In the genomic region with DNA sequence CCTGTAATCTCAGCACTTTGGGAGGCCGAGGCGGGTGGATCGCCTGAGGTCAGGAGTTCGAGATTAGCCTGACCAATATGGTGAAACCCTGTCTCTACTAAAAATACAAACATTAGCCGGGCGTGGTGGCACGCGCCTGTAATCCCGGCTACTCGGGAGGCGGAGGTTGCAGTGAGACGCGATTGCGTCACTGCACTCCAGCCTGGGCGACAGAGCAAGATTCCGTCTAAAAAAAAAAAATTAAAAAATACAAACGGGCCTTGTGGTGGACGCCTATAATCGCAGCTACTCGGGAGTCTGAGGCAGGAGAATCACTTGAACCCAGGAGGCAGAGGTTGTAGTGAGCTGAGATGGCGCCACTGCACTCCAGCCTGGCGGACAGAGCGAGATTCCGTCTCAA, we compare ENCODE assay signal across 8 cellular contexts. TPM values are rescaled to one million over a fixed set of nuclear protein-coding genes. Genes with fewer than 3 reads are reported as not detected.
DNase-seq lines count a peak whose midpoint lies in the region; ATAC-seq, FAIRE-seq and TF ChIP-seq lines count a peak whose summit lies in the region.
"Not testable (repeated sequence)": the region's sequence is repeated elsewhere in the genome, so short reads cannot be mapped to it uniquely, and the experiment has no call there.
"Had no signal": no experiment of that assay in that cellular context is flagged by ENCODE, and none has a peak within 500 bp of the region (broad histone marks: within the 10 kb centered on the region; RNA-seq: fewer than 3 reads in every experiment).

No MANE protein-coding gene starts in this region.

- intact Hi-C loops in K562 (cut with micrococcal nuclease); posterior vena cava (cut with DNase I); sigmoid colon (cut with DNase I); testis (cut with DNase I; ENCODE audit: low total_unique reads): not testable (repeated sequence)

- peaks cover 24 to 25% of the 10 kb centered on the region in 2 experiments; a peak in 4 of 5 replicates for H3K4me1 ChIP-seq in K562 (replicated peaks in 1 of 2; ENCODE audit: control insufficient read depth in 2 of 2, insufficient read depth in 2 of 2, low read length in 2 of 2)
- peaks cover 11 to 17% of the 10 kb centered on the region in 2 experiments for H3K4me1 ChIP-seq in trophoblast cell (ENCODE audit: control insufficient read depth in 1 of 2, insufficient read depth in 2 of 2, low read length in 2 of 2)
- H3K4me1 ChIP-seq in sigmoid colon = peaks cover 0 to 32% (median 31%) of the 10 kb centered on the region in 4 donors
- H3K4me1 ChIP-seq in testis = not testable (repeated sequence)

- not testable (repeated sequence) for BruUV-seq in K562 (replicated peaks; lab: Mats Ljungman, UMichigan)

- not testable (repeated sequence) for H3K9ac ChIP-seq in K562 (ENCODE audit: insufficient read depth in 1 of 2, low read depth in 2 of 2, low read length in 2 of 2); trophoblast cell (ENCODE audit: low read length)

- not testable (repeated sequence) for H2AK5ac ChIP-seq in trophoblast cell (ENCODE audit: low read length)

- not testable (repeated sequence) for H2BK5ac ChIP-seq in trophoblast cell (ENCODE audit: low read depth, low read length, poor library complexity)

- H3K27ac ChIP-seq in K562 (ENCODE audit: extremely low read depth, low read depth, low read length); trophoblast cell (ENCODE audit: low read depth, low read length); sigmoid colon; testis: not testable (repeated sequence)

- TF ChIP-seq EP300 in K562 (IDR thresholded peaks at IDR 0.05; ENCODE audit: low read length); sigmoid colon (IDR thresholded peaks at IDR 0.05): not testable (repeated sequence)

- H3K9me3 ChIP-seq in K562 (replicated peaks; ENCODE audit: control insufficient read depth, insufficient read depth, low read depth, low read length); trophoblast cell (ENCODE audit: insufficient read depth, low read depth, low read length); sigmoid colon; testis: not testable (repeated sequence)

- in situ Hi-C loops in K562 (cut with MboI) = not testable (repeated sequence)

- POLR2A ChIA-PET in HEK293T (lab: Yijun Ruan, JAX) = interaction anchor here (2.5 to 7.6 kb wide), 2 partner anchors 18 to 36 kb away, joined by 14 to 164 read pairs; no protein-coding TSS in a partner anchor
- POLR2A ChIA-PET in K562 (lab: Yijun Ruan, JAX) = interaction anchor here (0.7 to 1.8 kb wide), 2 partner anchors 25 to 712 kb away, joined by 3 to 5 read pairs; no protein-coding TSS in a partner anchor

- not testable (repeated sequence) for H3K14ac ChIP-seq in trophoblast cell (ENCODE audit: low read length)

- 80% methylated on average over 14 of the region's 24 CpGs for WGBS in K562 (ENCODE audit: insufficient coverage, low coverage, missing lambda C conversion rate)
- WGBS in trophoblast cell (ENCODE audit: extremely low coverage, insufficient coverage, insufficient read length) = no CpG with 5 or more reads among the region's 24 CpGs
- 87 to 90% methylated on average over 24 of the region's 24 CpGs for WGBS in sigmoid colon, 2 donors
- WGBS in testis, 2 donors = 67 to 74% methylated on average over 24 of the region's 24 CpGs

- H4K8ac ChIP-seq in trophoblast cell (ENCODE audit: low read depth, low read length) = not testable (repeated sequence)

- not testable (repeated sequence) for H4K12ac ChIP-seq in trophoblast cell (ENCODE audit: low read depth, low read length)

- not testable (repeated sequence) for H2BK120ac ChIP-seq in trophoblast cell (ENCODE audit: insufficient read depth, low read length, poor library complexity)

- not testable (repeated sequence) for H2BK12ac ChIP-seq in trophoblast cell (ENCODE audit: low read length)

- H3K27me3 ChIP-seq in K562 (ENCODE audit: control insufficient read depth in 2 of 2, insufficient read depth in 2 of 2, low read length in 2 of 2); sigmoid colon; testis: not testable (repeated sequence)
- H3K27me3 ChIP-seq in trophoblast cell (ENCODE audit: insufficient read depth, low read length) = peaks cover 21% of the 10 kb centered on the region

- not testable (repeated sequence) for H3K79me1 ChIP-seq in trophoblast cell (ENCODE audit: low read length)

- TF ChIP-seq RAD21 in K562 (CRISPR knock-in tag; conservative IDR thresholded peaks at IDR 0.05 in 1 of 2, IDR thresholded peaks at IDR 0.05 in 1 of 2) = not testable (repeated sequence)

- CTCF ChIA-PET in HEK293T (lab: Yijun Ruan, JAX); K562 (lab: Yijun Ruan, JAX; ENCODE audit: low intra/inter-chr PET ratio): not testable (repeated sequence)

- not testable (repeated sequence) for ATAC-seq in K562

- not testable (repeated sequence) for DNase-seq in HEK293T (ENCODE audit: extremely low spot score); K562 (ENCODE audit: extremely low read depth in 1 of 4, low spot score in 3 of 4); testis
- peak; percentile 75 to 82 for DNase-seq in trophoblast cell
- DNase-seq in posterior vena cava (ENCODE audit: low spot score) = peak; percentile 36
- DNase-seq in sigmoid colon = peak; percentile 40

- H3K4me3 ChIP-seq in GM08714 (ENCODE audit: low read length) (peak overlapping the region; percentile 23; the same call in 1 of the 2 replicates), testis (peak overlapping the region; percentile 9 to 29)
- not testable (repeated sequence) for H3K4me3 ChIP-seq in K562; trophoblast cell (ENCODE audit: low read depth, low read length); sigmoid colon

- not testable (repeated sequence) for H3K36me3 ChIP-seq in K562 (ENCODE audit: control insufficient read depth, insufficient read depth, low read length); trophoblast cell (ENCODE audit: control insufficient read depth in 1 of 2, insufficient read depth in 2 of 2, low read length in 2 of 2); sigmoid colon; testis (ENCODE audit: low read depth, missing control alignments)

- not testable (repeated sequence) for TF ChIP-seq POLR2A in K562 (conservative IDR thresholded peaks at IDR 0.05); sigmoid colon (IDR thresholded peaks at IDR 0.05); testis (IDR thresholded peaks at IDR 0.05)

- not testable (repeated sequence) for H3K18ac ChIP-seq in trophoblast cell (ENCODE audit: low read length)

- H3K9me1 ChIP-seq in K562 (ENCODE audit: control insufficient read depth, insufficient read depth, low read length) = not testable (repeated sequence)

- H2AFZ ChIP-seq in K562 (ENCODE audit: low read depth, low read length); trophoblast cell (ENCODE audit: insufficient read depth, low read length, poor library complexity): not testable (repeated sequence)

- not testable (repeated sequence) for FAIRE-seq in K562 (lab: Jason Lieb, UNC)

- not testable (repeated sequence) for H4K91ac ChIP-seq in trophoblast cell (ENCODE audit: low read depth, low read length)

- not testable (repeated sequence) for H3K4me2 ChIP-seq in K562 (ENCODE audit: insufficient read depth, low read length); trophoblast cell (ENCODE audit: low read length)

- H4K20me1 ChIP-seq in K562 (replicated peaks; ENCODE audit: control insufficient read depth, insufficient read depth, low read length) = not testable (repeated sequence)

- H3K4ac ChIP-seq in trophoblast cell (ENCODE audit: low read depth, low read length) = not testable (repeated sequence)

- not testable (repeated sequence) for H3K79me2 ChIP-seq in K562 (ENCODE audit: control insufficient read depth, insufficient read depth, low read length); trophoblast cell (ENCODE audit: control insufficient read depth, insufficient read depth, low read length, poor library complexity)

- not testable (repeated sequence) for H3K23ac ChIP-seq in trophoblast cell (ENCODE audit: low read length)

- not testable (repeated sequence) for TF ChIP-seq CTCF in K562 (IDR thresholded peaks at IDR 0.05 in 2 of 3, conservative IDR thresholded peaks at IDR 0.05 in 1 of 3; ENCODE audit: insufficient read depth in 2 of 3, low read depth in 1 of 3, low read length in 3 of 3); sigmoid colon (IDR thresholded peaks at IDR 0.05); testis (IDR thresholded peaks at IDR 0.05)

RNA-seq across cellular contexts. Expression of gene TRIM7, which starts 4.0 kb away (rescaled TPM):
- 5.4 and 8.3 TPM in 2 replicates for total RNA-seq in K562 (2011; cell fraction: chromatin; rRNA removed; ENCODE audit: low replicate concordance)
- 6.2 and 7.5 TPM in 2 replicates for total RNA-seq in K562 (2011; cell fraction: nucleolus; rRNA removed)
- total RNA-seq in K562 (2011; cell fraction: nucleoplasm; rRNA removed) = 7.2 and 7.9 TPM in 2 replicates
- total RNA-seq in K562 (2014; rRNA removed) (12.9 and 13.8 TPM in 2 replicates), K562 (2014; rRNA removed; fragmentation: Illumina TruSeq; extraction: Trizol) (8.4 and 11.7 TPM in 2 replicates), K562 (2015; rRNA removed; fragmentation: Illumina TruSeq; extraction: Trizol) (8.9 and 9.0 TPM in 2 replicates), K562 (2021) (10.3 and 12.4 TPM in 2 replicates), posterior vena cava (1 to 10 TPM; 3.1 to 3.5 TPM), sigmoid colon (1 to 10 TPM in 3 of 4 donors, under 1 TPM in 1; 0.55 to 2.1 (median 1.1) TPM), testis (under 1 TPM; 0.43 to 0.87 TPM)
- polyA plus RNA-seq in K562 (2011; rRNA removed) (7.1 and 12.6 TPM in 2 replicates), K562 (2014; fragmentation: Illumina TruSeq; extraction: Trizol) (5.4 and 7.7 TPM in 2 replicates), K562 (2014; fragmentation: Nextera tagmentation; extraction: Ambion mirVana) (1 to 10 TPM; 2.6 to 3.2 TPM), K562 (2014; rRNA removed) (12.4 and 14.9 TPM in 2 replicates), sigmoid colon (1 to 10 TPM in 2 of 3 donors, under 1 TPM in 1; 0.60 to 5.3 (median 3.2) TPM), testis (ENCODE audit: insufficient read depth, low read depth, low replicate concordance) (0.47 TPM)
- 4.5 and 12.8 TPM in 2 replicates for polyA plus RNA-seq in K562 (2011; cell fraction: cytosol; rRNA removed)
- polyA plus RNA-seq in K562 (2011; cell fraction: nucleus; rRNA removed) = 8.4 and 8.9 TPM in 2 replicates
- 6.9 and 17.6 TPM in 2 replicates for polyA plus RNA-seq in K562 (2012)
- 3.3 and 4.2 TPM in 2 replicates for polyA minus RNA-seq in K562 (2011; rRNA and poly(A)+ RNA removed)
- 3.4 and 4.1 TPM in 2 replicates for polyA minus RNA-seq in K562 (2011; cell fraction: cytosol; rRNA and poly(A)+ RNA removed)
- 2.6 and 3.3 TPM in 2 replicates for polyA minus RNA-seq in K562 (2011; cell fraction: nucleus; rRNA and poly(A)+ RNA removed)
- polyA plus RNA-seq in trophoblast cell (2013) = 0.04 and 0.07 TPM in 2 replicates
- total RNA-seq: A673 had no signal

RNA-seq across cellular contexts. Expression of gene TRIM41, which starts 14.1 kb away (rescaled TPM):
- 93.5 and 120 TPM in 2 replicates for total RNA-seq in K562 (2011; cell fraction: chromatin; rRNA removed; ENCODE audit: low replicate concordance)
- total RNA-seq in K562 (2011; cell fraction: nucleolus; rRNA removed) = 59.6 and 64.0 TPM in 2 replicates
- 84.3 and 102 TPM in 2 replicates for total RNA-seq in K562 (2011; cell fraction: nucleoplasm; rRNA removed)
- 29.5 and 31.6 TPM in 2 replicates for total RNA-seq in K562 (2014; rRNA removed)
- 11.4 and 14.2 TPM in 2 replicates for total RNA-seq in K562 (2014; rRNA removed; fragmentation: Illumina TruSeq; extraction: Trizol)
- 21.7 and 25.6 TPM in 2 replicates for total RNA-seq in K562 (2015; rRNA removed; fragmentation: Illumina TruSeq; extraction: Trizol)
- 37.7 and 47.6 TPM in 2 replicates for total RNA-seq in K562 (2021)
- polyA plus RNA-seq in K562 (2011; rRNA removed) = 15.6 and 19.3 TPM in 2 replicates
- polyA plus RNA-seq in K562 (2011; cell fraction: cytosol; rRNA removed) = 15.7 and 25.0 TPM in 2 replicates
- polyA plus RNA-seq in K562 (2011; cell fraction: nucleus; rRNA removed) = 121 and 125 TPM in 2 replicates
- 32.5 and 45.1 TPM in 2 replicates for polyA plus RNA-seq in K562 (2012)
- 20.9 and 29.8 TPM in 2 replicates for polyA plus RNA-seq in K562 (2014; fragmentation: Illumina TruSeq; extraction: Trizol)
- polyA plus RNA-seq in K562 (2014; fragmentation: Nextera tagmentation; extraction: Ambion mirVana) = 1 to 10 TPM; 1.8 to 2.1 TPM
- polyA plus RNA-seq in K562 (2014; rRNA removed) = 34.8 and 39.3 TPM in 2 replicates
- 14.0 and 16.6 TPM in 2 replicates for polyA minus RNA-seq in K562 (2011; rRNA and poly(A)+ RNA removed)
- polyA minus RNA-seq in K562 (2011; cell fraction: cytosol; rRNA and poly(A)+ RNA removed) = 7.3 and 9.5 TPM in 2 replicates
- 19.9 and 22.7 TPM in 2 replicates for polyA minus RNA-seq in K562 (2011; cell fraction: nucleus; rRNA and poly(A)+ RNA removed)
- 16.4 and 16.9 TPM in 2 replicates for polyA plus RNA-seq in trophoblast cell (2013)
- total RNA-seq in posterior vena cava = 10 to 100 TPM; 15.2 to 20.4 TPM
- 10 to 100 TPM in 2 of 4 donors, 1 to 10 TPM in 2; 8.2 to 15.3 (median 11.8) TPM for total RNA-seq in sigmoid colon
- polyA plus RNA-seq in sigmoid colon = 10 to 100 TPM; 13.2 to 25.3 (median 19.0) TPM
- total RNA-seq in testis = 10 to 100 TPM; 39.6 to 53.1 TPM
- 61.5 TPM for polyA plus RNA-seq in testis (ENCODE audit: insufficient read depth, low read depth, low replicate concordance)

RNA-seq across cellular contexts. Expression of gene RACK1, which starts 34.7 kb away (rescaled TPM):
- 854 and 1,455 TPM in 2 replicates for total RNA-seq in K562 (2011; cell fraction: chromatin; rRNA removed; ENCODE audit: low replicate concordance)
- 1,835 and 1,893 TPM in 2 replicates for total RNA-seq in K562 (2011; cell fraction: nucleolus; rRNA removed)
- total RNA-seq in K562 (2011; cell fraction: nucleoplasm; rRNA removed) = 1,718 and 2,743 TPM in 2 replicates
- total RNA-seq in K562 (2014; rRNA removed) (4,051 and 4,420 TPM in 2 replicates), K562 (2014; rRNA removed; fragmentation: Illumina TruSeq; extraction: Trizol) (2,268 and 2,618 TPM in 2 replicates), K562 (2015; rRNA removed; fragmentation: Illumina TruSeq; extraction: Trizol) (3,776 and 3,843 TPM in 2 replicates), K562 (2021) (2,303 and 2,318 TPM in 2 replicates), posterior vena cava (1,000 to 10,000 TPM; 1,013 to 1,030 TPM), sigmoid colon (1,000 to 10,000 TPM; 2,029 to 2,209 (median 2,163) TPM), testis (1,000 to 10,000 TPM in 1 of 2 donors, 100 to 1,000 TPM in 1; 777 to 1,606 TPM)
- polyA plus RNA-seq in K562 (2011; rRNA removed) (3,764 and 5,908 TPM in 2 replicates), K562 (2014; fragmentation: Illumina TruSeq; extraction: Trizol) (3,833 and 4,270 TPM in 2 replicates), K562 (2014; fragmentation: Nextera tagmentation; extraction: Ambion mirVana) (1,000 to 10,000 TPM; 3,894 to 5,311 TPM), K562 (2014; rRNA removed) (3,427 and 3,846 TPM in 2 replicates), sigmoid colon (1,000 to 10,000 TPM; 1,821 to 2,943 (median 2,181) TPM), testis (ENCODE audit: insufficient read depth, low read depth, low replicate concordance) (1,149 TPM)
- 7,594 and 7,810 TPM in 2 replicates for polyA plus RNA-seq in K562 (2011; cell fraction: cytosol; rRNA removed)
- 2,830 and 3,465 TPM in 2 replicates for polyA plus RNA-seq in K562 (2011; cell fraction: nucleus; rRNA removed)
- 3,329 and 5,405 TPM in 2 replicates for polyA plus RNA-seq in K562 (2012)
- 4,917 and 6,085 TPM in 2 replicates for polyA minus RNA-seq in K562 (2011; rRNA and poly(A)+ RNA removed)
- polyA minus RNA-seq in K562 (2011; cell fraction: cytosol; rRNA and poly(A)+ RNA removed) = 3,397 and 3,535 TPM in 2 replicates
- polyA minus RNA-seq in K562 (2011; cell fraction: nucleus; rRNA and poly(A)+ RNA removed) = 973 and 1,854 TPM in 2 replicates
- polyA plus RNA-seq in trophoblast cell (2013) = 2,172 and 2,251 TPM in 2 replicates

RNA-seq across cellular contexts. Expression of gene TRIM52, which starts 51.9 kb away (rescaled TPM):
- 34.8 and 81.1 TPM in 2 replicates for total RNA-seq in K562 (2011; cell fraction: chromatin; rRNA removed; ENCODE audit: low replicate concordance)
- total RNA-seq in K562 (2011; cell fraction: nucleolus; rRNA removed) = 29.7 and 40.4 TPM in 2 replicates
- total RNA-seq in K562 (2011; cell fraction: nucleoplasm; rRNA removed) = 48.1 and 60.9 TPM in 2 replicates
- total RNA-seq in K562 (2014; rRNA removed) (6.1 and 6.5 TPM in 2 replicates), K562 (2014; rRNA removed; fragmentation: Illumina TruSeq; extraction: Trizol) (13.5 and 13.9 TPM in 2 replicates), K562 (2015; rRNA removed; fragmentation: Illumina TruSeq; extraction: Trizol) (10.5 and 12.8 TPM in 2 replicates), K562 (2021) (13.5 and 14.2 TPM in 2 replicates), posterior vena cava (10 to 100 TPM in 1 of 2 donors, 1 to 10 TPM in 1; 9.5 to 12.1 TPM), sigmoid colon (10 to 100 TPM in 3 of 4 donors, 1 to 10 TPM in 1; 7.1 to 26.9 (median 16.0) TPM), testis (10 to 100 TPM; 28.4 to 32.8 TPM)
- polyA plus RNA-seq in K562 (2011; rRNA removed) (21.9 and 24.1 TPM in 2 replicates), K562 (2014; fragmentation: Illumina TruSeq; extraction: Trizol) (15.8 and 17.2 TPM in 2 replicates), K562 (2014; fragmentation: Nextera tagmentation; extraction: Ambion mirVana) (1 to 10 TPM; 3.3 to 3.7 TPM), K562 (2014; rRNA removed) (18.0 and 20.0 TPM in 2 replicates), sigmoid colon (1 to 10 TPM; 4.2 to 9.6 (median 5.8) TPM), testis (ENCODE audit: insufficient read depth, low read depth, low replicate concordance) (19.3 TPM)
- polyA plus RNA-seq in K562 (2011; cell fraction: cytosol; rRNA removed) = 5.6 and 11.8 TPM in 2 replicates
- polyA plus RNA-seq in K562 (2011; cell fraction: nucleus; rRNA removed) = 30.2 and 31.5 TPM in 2 replicates
- 12.9 and 20.0 TPM in 2 replicates for polyA plus RNA-seq in K562 (2012)
- polyA minus RNA-seq in K562 (2011; rRNA and poly(A)+ RNA removed) = 17.6 and 20.0 TPM in 2 replicates
- 6.1 and 6.8 TPM in 2 replicates for polyA minus RNA-seq in K562 (2011; cell fraction: cytosol; rRNA and poly(A)+ RNA removed)
- 11.4 and 21.9 TPM in 2 replicates for polyA minus RNA-seq in K562 (2011; cell fraction: nucleus; rRNA and poly(A)+ RNA removed)
- polyA plus RNA-seq in trophoblast cell (2013) = 2.8 and 3.3 TPM in 2 replicates
